In the genomic region with DNA sequence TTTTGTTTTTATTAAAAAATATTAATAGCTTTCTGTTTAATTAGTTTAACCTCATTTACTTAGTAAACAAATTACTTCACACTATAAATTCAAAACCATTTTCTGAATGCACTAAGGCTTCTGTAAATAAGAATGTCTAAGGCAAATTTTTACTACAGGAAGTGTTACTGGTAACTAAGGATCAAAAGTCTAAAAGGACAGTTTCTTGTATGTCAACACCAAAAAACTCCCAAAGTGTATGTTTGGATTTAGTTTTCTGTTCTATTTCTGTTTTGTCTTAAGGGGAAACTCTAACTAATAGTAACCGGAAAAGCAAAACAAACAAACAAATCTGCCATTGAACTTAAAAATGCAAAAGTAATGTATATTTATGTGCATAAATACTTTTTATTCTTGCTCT, we compare ENCODE assay signal across 32 cellular contexts. TPM values are rescaled to one million over a fixed set of nuclear protein-coding genes. Genes with fewer than 3 reads are reported as not detected.
"Had no signal": no experiment of that assay in that cellular context is flagged by ENCODE, and none has a peak within 500 bp of the region (broad histone marks: within the 10 kb centered on the region; RNA-seq: fewer than 3 reads in every experiment).

No MANE protein-coding gene starts in this region.

- ATAC-seq: stimulated activated effector memory CD8-positive, alpha-beta T cell treated with anti-CD3 and anti-CD28 coated beads, Interleukin-12 subunit alpha, Interleukin-12 subunit beta, amount 100 ng/mL, for 72 hours; stimulated activated memory B cell treated with anti-CD40 and anti-IgM and Interleukin-4, amounts not matched to agents 10 μg/mL and 1 μg/mL and 100 μg/mL, for 72 hours; stimulated activated naive B cell treated with anti-CD40 and anti-IgM and Interleukin-4, amounts not matched to agents 10 μg/mL and 1 μg/mL and 100 μg/mL, for 72 hours; stimulated activated naive CD8-positive, alpha-beta T cell treated with anti-CD3 and anti-CD28 coated beads, Interleukin-15, amount 100 ng/mL, for 72 hours; stimulated activated naive CD8-positive, alpha-beta T cell treated with anti-CD3 and anti-CD28 coated beads, Interleukin-15, Interleukin-2, amounts not matched to agents 100 U/mL and 50 U/mL, for 24 hours; upper lobe of right lung had no signal

- H3K27ac ChIP-seq: stomach, suprapubic skin, testis, thoracic aorta, thyroid gland, tibial artery, tibial nerve, transverse colon, upper lobe of left lung, upper lobe of right lung, uterus, vagina had no signal

- H3K36me3 ChIP-seq: stomach, suprapubic skin, thoracic aorta, thyroid gland, tibial artery, tibial nerve, transverse colon, upper lobe of left lung, upper lobe of right lung, uterus, vagina had no signal

- H3K4me3 ChIP-seq: stomach, suprapubic skin, testis, thoracic aorta, thyroid gland, tibial artery, tibial nerve, transverse colon, upper lobe of left lung, upper lobe of right lung, uterus, vagina had no signal

- H3K27me3 ChIP-seq: stomach, suprapubic skin, testis, thyroid gland, tibial artery, tibial nerve, transverse colon, upper lobe of left lung, upper lobe of right lung, uterus, vagina had no signal

- H3K9me3 ChIP-seq: suprapubic skin, testis, thoracic aorta, thyroid gland, tibial artery, tibial nerve, transverse colon, upper lobe of left lung, upper lobe of right lung, uterus, vagina had no signal

- H3K4me1 ChIP-seq: stomach, suprapubic skin, testis, thyroid gland, tibial artery, tibial nerve, transverse colon, upper lobe of left lung, upper lobe of right lung, uterus, vagina had no signal

- DNase-seq: stimulated activated CD4-positive, alpha-beta T cell treated with anti-CD3 and anti-CD28 coated beads, Interleukin-2, amount 100 ng/mL, for 48 hours; stimulated activated CD4-positive, alpha-beta T cell treated with anti-CD3 and anti-CD28 coated beads, Interleukin-4, amount 100 ng/mL, for 1 hour; stimulated activated CD4-positive, alpha-beta T cell treated with anti-CD3 and anti-CD28 coated beads, Interleukin-4, amount 100 ng/mL, for 24 hours; stimulated activated CD4-positive, alpha-beta T cell treated with anti-CD3 and anti-CD28 coated beads, Interleukin-4, amount 100 ng/mL, for 4 hours; stimulated activated CD8-positive, alpha-beta memory T cell treated with anti-CD3 and anti-CD28 coated beads, Interleukin-4, amount 100 ng/mL, for 48 hours; stimulated activated naive B cell treated with anti-CD40 and anti-IgM and Interleukin-4, amounts not matched to agents 10 μg/mL and 1 μg/mL and 100 μg/mL, for 72 hours; stimulated activated naive CD4-positive, alpha-beta T cell; stimulated activated naive CD4-positive, alpha-beta T cell treated with Interleukin-2 at 50 U/mL for 16 hours; stimulated activated naive CD8-positive, alpha-beta T cell treated with anti-CD3 and anti-CD28 coated beads, Interleukin-15, amount 100 ng/mL, for 72 hours; stimulated activated naive CD8-positive, alpha-beta T cell treated with anti-CD3 and anti-CD28 coated beads, Interleukin-15, Interleukin-2, amounts not matched to agents 100 U/mL and 50 U/mL, for 24 hours; stomach; substantia nigra; testis; thyroid gland; tibial artery; transverse colon; trophoblast cell; upper lobe of left lung; upper lobe of right lung; uterus had no signal

- FAIRE-seq: urothelium cell line had no signal

RNA-seq across cellular contexts. Expression of a gene that starts 24.7 kb away (rescaled TPM):
- total RNA-seq: stomach, subcutaneous adipose tissue, suprapubic skin, temporal lobe, thoracic aorta, thyroid gland, tibial nerve, transverse colon, upper lobe of left lung, upper lobe of right lung, ureter, urinary bladder, uterus, vagina had no signal
- polyA plus RNA-seq: stomach, thymus, urinary bladder had no signal

RNA-seq across cellular contexts. Expression of a gene that starts 31.2 kb away (rescaled TPM):
- total RNA-seq: stomach, subcutaneous adipose tissue, suprapubic skin, temporal lobe, thoracic aorta, thyroid gland, tibial nerve, transverse colon, upper lobe of left lung, upper lobe of right lung, ureter, urinary bladder, uterus, vagina had no signal
- polyA plus RNA-seq: stomach, thymus, urinary bladder had no signal

RNA-seq across cellular contexts. Expression of a gene that starts 37.8 kb away (rescaled TPM):
- total RNA-seq: stomach, subcutaneous adipose tissue, suprapubic skin, temporal lobe, thoracic aorta, thyroid gland, tibial nerve, transverse colon, upper lobe of left lung, upper lobe of right lung, ureter, urinary bladder, uterus, vagina had no signal
- polyA plus RNA-seq: stomach, urinary bladder had no signal

RNA-seq across cellular contexts. Expression of a gene that starts 44.4 kb away (rescaled TPM):
- total RNA-seq: stomach, subcutaneous adipose tissue, suprapubic skin, temporal lobe, thoracic aorta, thyroid gland, tibial nerve, transverse colon, upper lobe of left lung, upper lobe of right lung, ureter, urinary bladder, uterus, vagina had no signal
- polyA plus RNA-seq: stomach, thymus, urinary bladder had no signal

RNA-seq across cellular contexts. Expression of a gene that starts 50.9 kb away (rescaled TPM):
- total RNA-seq: stomach, subcutaneous adipose tissue, suprapubic skin, temporal lobe, thoracic aorta, thyroid gland, tibial nerve, transverse colon, upper lobe of left lung, upper lobe of right lung, ureter, urinary bladder, uterus, vagina had no signal
- polyA plus RNA-seq: stomach, thymus, urinary bladder had no signal
